ENCODE assay signal across 26 cellular contexts in genomic region chr18:11799066-11799465, GRCh38.
"Had no signal": no experiment of that assay in that cellular context is flagged by ENCODE, and none has a peak within 500 bp of the region (broad histone marks: within the 10 kb centered on the region; RNA-seq: fewer than 3 reads in every experiment).

No MANE protein-coding gene starts in this region.

- H3K4me1 ChIP-seq: colonic mucosa, esophagus squamous epithelium, gastrocnemius medialis, heart right ventricle, left lung, lower lobe of right lung had no signal

- ATAC-seq: effector memory CD8-positive, alpha-beta T cell; esophagus mucosa; heart right ventricle; left cardiac atrium; left lung; left ventricle myocardium superior; lower lobe of right lung had no signal

- H3K27ac Mint-ChIP-seq: dendritic cell treated with granulocyte-macrophage colony-stimulating factor and Interleukin-4, amounts not matched to agents 40 ng/mL and 50 ng/mL, for 4 days; effector memory CD8-positive, alpha-beta T cell; endodermal cell had no signal

- H3K9me3 Mint-ChIP-seq: dendritic cell treated with granulocyte-macrophage colony-stimulating factor and Interleukin-4, amounts not matched to agents 40 ng/mL and 50 ng/mL, for 4 days; effector memory CD8-positive, alpha-beta T cell had no signal

- DNase-seq: colonic mucosa; cortex of kidney; effector CD8-positive, alpha-beta T cell; effector memory CD8-positive, alpha-beta T cell; endodermal cell; erythroblast; esophagus squamous epithelium; foreskin fibroblast; foreskin melanocyte; gastrocnemius medialis; glutamatergic neuron; head of caudate nucleus; heart right ventricle; hippocampal formation; left cardiac atrium; left lung; left ventricle myocardium superior; lower lobe of right lung; mesenchymal stem cell; midbrain had no signal

- H3K27ac ChIP-seq: colonic mucosa, epithelial cell of prostate, esophagus squamous epithelium, gastrocnemius medialis, heart right ventricle, left lung, lower lobe of right lung had no signal

- H3K36me3 ChIP-seq: colonic mucosa, esophagus squamous epithelium, gastrocnemius medialis, heart right ventricle, left lung, lower lobe of right lung had no signal

- H3K9me3 ChIP-seq: colonic mucosa, esophagus squamous epithelium, gastrocnemius medialis, heart right ventricle, left lung, lower lobe of right lung had no signal

- H3K27me3 ChIP-seq: colonic mucosa, esophagus squamous epithelium, gastrocnemius medialis, heart right ventricle, left lung had no signal

- FAIRE-seq: endometrium, islet of Langerhans, keratinocyte had no signal

- H3K4me3 Mint-ChIP-seq: dendritic cell treated with granulocyte-macrophage colony-stimulating factor and Interleukin-4, amounts not matched to agents 40 ng/mL and 50 ng/mL, for 4 days; effector memory CD8-positive, alpha-beta T cell; endodermal cell had no signal

- H3K4me3 ChIP-seq: colonic mucosa, esophagus squamous epithelium, gastrocnemius medialis, heart right ventricle, left lung, lower lobe of right lung had no signal
